In genomic region chr15:83111149-83111548, GRCh38 we compare ENCODE assay signal across 20 cellular contexts. TPM values are rescaled to one million over a fixed set of nuclear protein-coding genes. Genes with fewer than 3 reads are reported as not detected.
DNase-seq lines count a peak whose midpoint lies in the region; ATAC-seq, FAIRE-seq and TF ChIP-seq lines count a peak whose summit lies in the region.
"Had no signal": no experiment of that assay in that cellular context is flagged by ENCODE, and none has a peak within 500 bp of the region (broad histone marks: within the 10 kb centered on the region; RNA-seq: fewer than 3 reads in every experiment).

No MANE protein-coding gene starts in this region.

- POLR2A ChIA-PET in H1 (lab: Charles Lee; ENCODE audit: partially characterized antibody), result interaction anchor here (1.0 kb wide), 1 partner anchor 10 kb away, joined by 3 read pairs; no protein-coding TSS in a partner anchor

- H2AFZ ChIP-seq in H1 (ENCODE audit: low read length), result no peak overlapping the region

- H3K23ac ChIP-seq in H1 (ENCODE audit: insufficient read length), result no peak overlapping the region

- no peak for DNase-seq in left ventricle myocardium inferior
- no peak for DNase-seq in heart left ventricle
- DNase-seq in HTR-8/SVneo (ENCODE audit: insufficient read length, low spot score), result no peak
- no peak for DNase-seq in H1 (ENCODE audit: low read depth in 1 of 2, low spot score in 2 of 2)
- no peak for DNase-seq in upper lobe of right lung
- DNase-seq in DMS79 (lab: John Stamatoyannopoulos, UW), result no peak
- no peak for DNase-seq in NCI-H1417 treated with DMSO at 0.1 percent for 48 hours (lab: John Stamatoyannopoulos, UW)
- DNase-seq: Calu3; CD8-positive, alpha-beta T cell; HFFc6 had no signal

- no peak overlapping the region for H3K4ac ChIP-seq in H1 (replicated peaks; ENCODE audit: insufficient read length, low read depth, low read length)

- no peak overlapping the region for H4K91ac ChIP-seq in H1 (replicated peaks; ENCODE audit: insufficient read length, low read length)

- H3K23me2 ChIP-seq in H1 (ENCODE audit: low read depth, low read length), result peaks cover 13% of the 10 kb centered on the region; the same call in 1 of the 2 replicates

- peak overlapping the region; percentile 94 for H3K56ac ChIP-seq in H1 (replicated peaks; ENCODE audit: insufficient read length, low read depth, low read length)

- H3K4me1 ChIP-seq in left ventricle myocardium inferior (peaks cover 67% of the 10 kb centered on the region), heart left ventricle (peaks cover 4 to 57% (median 25%) of the 10 kb centered on the region in 12 donors), H1 (replicated peaks in 1 of 4; ENCODE audit: control insufficient read depth in 3 of 4, insufficient read depth in 4 of 4, low read length in 3 of 4) (peaks cover 0 to 9% (median 4%) of the 10 kb centered on the region in 4 experiments; a peak in 3 of 7 replicates), upper lobe of right lung (peaks cover 22% of the 10 kb centered on the region)

- CTCF ChIA-PET in H1 (lab: Charles Lee; ENCODE audit: partially characterized antibody), result interaction anchor here (0.9 to 1.3 kb wide), 2 partner anchors 9 to 10 kb away, joined by 3 read pairs; no protein-coding TSS in a partner anchor

- H2BK12ac ChIP-seq in H1 (ENCODE audit: low read depth, low read length), result no peak overlapping the region

- no peaks in the 10 kb centered on the region for H3K79me2 ChIP-seq in H1 (ENCODE audit: control insufficient read depth in 1 of 2, insufficient read depth in 2 of 2, low read length in 2 of 2)

- no peak overlapping the region for H3K14ac ChIP-seq in H1 (ENCODE audit: insufficient read length)

- H3K9me3 ChIP-seq in left ventricle myocardium inferior (replicated peaks) (no peaks in the 10 kb centered on the region), heart left ventricle (no peaks in the 10 kb centered on the region), H1 (ENCODE audit: insufficient read depth in 2 of 2, low read depth in 1 of 2, low read length in 1 of 2) (no peaks in the 10 kb centered on the region), upper lobe of right lung (no peaks in the 10 kb centered on the region)
- H3K9me3 ChIP-seq: BLaER1 treated with 17β-estradiol and CSF1 and Interleukin-3, amounts not matched to agents 10 nM and 100 nM; HAP-1 had no signal

- H3K27ac ChIP-seq in left ventricle myocardium inferior (replicated peaks) (peak overlapping the region; percentile 79), heart left ventricle (no peak overlapping the region), H1 (ENCODE audit: low read depth, low read length) (no peak overlapping the region), upper lobe of right lung (peak overlapping the region; percentile 0)
- H3K27ac ChIP-seq: HL-60, KMS-11 had no signal

- no peak overlapping the region for H3K4me3 ChIP-seq in left ventricle myocardium inferior
- no peak overlapping the region for H3K4me3 ChIP-seq in heart left ventricle
- H3K4me3 ChIP-seq in H1 (ENCODE audit: extremely low read depth in 1 of 4, insufficient read depth in 2 of 4, low read depth in 3 of 4, low read length in 4 of 4), result no peak overlapping the region
- no peak overlapping the region for H3K4me3 ChIP-seq in upper lobe of right lung
- H3K4me3 ChIP-seq: BLaER1 treated with 17β-estradiol and CSF1 and Interleukin-3, amounts not matched to agents 10 nM and 100 nM; HAP-1 had no signal

- intact Hi-C loops in left ventricle myocardium inferior (cut with micrococcal nuclease) (no loop called here), heart left ventricle (cut with DNase I) (no loop called here), upper lobe of right lung (cut with DNase I) (no loop called here)

- H3K27me3 ChIP-seq in left ventricle myocardium inferior (ENCODE audit: low read depth) (peaks cover 9% of the 10 kb centered on the region), heart left ventricle (peaks cover 0 to 18% (median 0%) of the 10 kb centered on the region in 9 donors), H1 (replicated peaks in 1 of 4; ENCODE audit: control insufficient read depth in 3 of 4, extremely low read depth in 1 of 4, insufficient read depth in 3 of 4, low read length in 3 of 4) (peaks cover 0 to 28% (median 23%) of the 10 kb centered on the region in 4 experiments; a peak in 6 of 7 replicates), upper lobe of right lung (no peaks in the 10 kb centered on the region)

- no peak for TF ChIP-seq POLR2A in heart left ventricle (IDR thresholded peaks at IDR 0.05)
- TF ChIP-seq POLR2A in H1 (IDR thresholded peaks at IDR 0.05; ENCODE audit: control extremely low read depth in 1 of 2, low read depth in 2 of 2, low read length in 2 of 2), result no peak

- no peak overlapping the region for H2BK120ac ChIP-seq in H1 (replicated peaks; ENCODE audit: low read depth, low read length)

- H4K8ac ChIP-seq in H1 (ENCODE audit: extremely low read depth, insufficient read depth, low read length), result no peak overlapping the region

- peaks cover 0 to 5% of the 10 kb centered on the region in 2 experiments for H4K20me1 ChIP-seq in H1 (replicated peaks in 1 of 2; ENCODE audit: control insufficient read depth in 1 of 2, insufficient read depth in 2 of 2, low read length in 2 of 2)

- no peak overlapping the region for H2BK15ac ChIP-seq in H1 (ENCODE audit: low read length)

- no peak for TF ChIP-seq CTCF in left ventricle myocardium inferior (IDR thresholded peaks at IDR 0.05; ENCODE audit: borderline replicate concordance)
- TF ChIP-seq CTCF in heart left ventricle (IDR thresholded peaks at IDR 0.05), result no peak
- no peak for TF ChIP-seq CTCF in H1 (IDR thresholded peaks at IDR 0.05; ENCODE audit: control extremely low read depth in 1 of 3, insufficient read depth in 1 of 3, low read depth in 1 of 3, low read length in 3 of 3)
- no peak for TF ChIP-seq CTCF in upper lobe of right lung (IDR thresholded peaks at IDR 0.05)

- H3K36me3 ChIP-seq in left ventricle myocardium inferior (no peaks in the 10 kb centered on the region), heart left ventricle (peaks cover 0 to 25% (median 0%) of the 10 kb centered on the region in 9 donors), H1 (ENCODE audit: control insufficient read depth in 2 of 4, insufficient read depth in 4 of 4, low read length in 3 of 4) (no peaks in the 10 kb centered on the region), upper lobe of right lung (peaks cover 15% of the 10 kb centered on the region)
- H3K36me3 ChIP-seq: HAP-1 had no signal

- no peak overlapping the region for H3K4me2 ChIP-seq in H1 (ENCODE audit: insufficient read depth in 1 of 2, low read depth in 2 of 2, low read length in 2 of 2)
- H3K4me2 ChIP-seq: KMS-11 had no signal

- no peak for TF ChIP-seq EP300 in H1 (IDR thresholded peaks at IDR 0.05; ENCODE audit: borderline replicate concordance in 1 of 2, low read depth in 2 of 2, low read length in 2 of 2)

- no peaks in the 10 kb centered on the region for H3K79me1 ChIP-seq in H1 (ENCODE audit: low read depth, low read length)

- no peak for TF ChIP-seq RAD21 in H1 (IDR thresholded peaks at IDR 0.05 in 1 of 2, conservative IDR thresholded peaks at IDR 0.05 in 1 of 2; ENCODE audit: low read depth in 2 of 2, low read length in 2 of 2)

- H2BK20ac ChIP-seq in H1 (ENCODE audit: low read length), result no peak overlapping the region

- no peak overlapping the region for H2BK5ac ChIP-seq in H1 (ENCODE audit: low read depth, low read length)

- no peak for ATAC-seq in heart left ventricle
- ATAC-seq in upper lobe of right lung, result no peak
- no peak for ATAC-seq in HG03469 (IDR thresholded peaks at IDR 0.05; ENCODE audit: unreplicated experiment)
- ATAC-seq: CD8-positive, alpha-beta T cell had no signal

- FAIRE-seq in HTR-8/SVneo (lab: Jason Lieb, UNC), result peak; percentile 48
- no peak for FAIRE-seq in H1 (lab: Jason Lieb, UNC)
- FAIRE-seq: G401.6, GM12891, GM19239 had no signal

- H4K5ac ChIP-seq in H1 (ENCODE audit: insufficient read length, low read depth, low read length), result no peak overlapping the region

- WGBS in heart left ventricle, 4 donors, result 94 to 96% (median 95%) methylated on average over 3 of the region's 3 CpGs
- 92 to 100% methylated on average over 1 to 3 of the region's 3 CpGs for WGBS in H1 (ENCODE audit: extremely low coverage in 1 of 2, insufficient coverage in 1 of 2, insufficient read length in 1 of 2, insufficient replicate concordance in 2 of 2, low coverage in 1 of 2, low lambda C conversion rate in 2 of 2, missing lambda C conversion rate in 1 of 2), 2 experiments

- H3K18ac ChIP-seq in H1 (ENCODE audit: extremely low read depth, low read length), result no peak overlapping the region

- no peak overlapping the region for H3K9ac ChIP-seq in H1 (replicated peaks in 1 of 4; ENCODE audit: extremely low read depth in 1 of 4, low read depth in 3 of 4, low read length in 3 of 4)
- H3K9ac ChIP-seq: KMS-11 had no signal

- H2AK5ac ChIP-seq in H1 (ENCODE audit: low read depth, low read length), result no peak overlapping the region

TF ChIP-seq in H1, 55 proteins besides CTCF, POLR2A, EP300 and RAD21 (continues in another document):
- TF ChIP-seq CHD1 (IDR thresholded peaks at IDR 0.05; ENCODE audit: low read depth, low read length), result no peak

RNA-seq across cellular contexts. Expression of gene TM6SF1, which starts 3.7 kb away (rescaled TPM):
- total RNA-seq in left ventricle myocardium inferior, result 4.7 TPM
- 1 to 10 TPM; 2.6 to 9.4 (median 4.7) TPM for total RNA-seq in heart left ventricle
- 1 to 10 TPM; 2.7 to 5.6 TPM for polyA plus RNA-seq in heart left ventricle
- total RNA-seq in H1 (2021; fragmentation: NEBNext Ultra II Directional; extraction: Animal tissue kit (Norgen Biotek cat#: 25700)), result 0.90 and 1.0 TPM in 2 replicates
- polyA plus RNA-seq in H1 (2011; rRNA removed), result 0.74 and 0.86 TPM in 2 replicates
- 0.89 TPM for polyA plus RNA-seq in H1 (2011; cell fraction: cytosol; rRNA removed)
- 0.33 TPM for polyA plus RNA-seq in H1 (2011; cell fraction: nucleus; rRNA removed)
- polyA plus RNA-seq in H1 (2012, experiment 1 of 2), result 0.37 to 0.83 TPM (median 0.78 TPM) in 4 replicates
- not detected for polyA plus RNA-seq in H1 (2012, experiment 2 of 2)
- 1.1 TPM for polyA plus RNA-seq in H1 (2013, experiment 1 of 2)
- polyA plus RNA-seq in H1 (2013, experiment 2 of 2), result 1.2 TPM
- polyA minus RNA-seq in H1 (2011; rRNA and poly(A)+ RNA removed), result 0.54 TPM in 1 of 2 replicates, not detected in the other
- polyA minus RNA-seq in H1 (2011; cell fraction: cytosol; rRNA and poly(A)+ RNA removed), result not detected
- 0.40 TPM for polyA minus RNA-seq in H1 (2011; cell fraction: nucleus; rRNA and poly(A)+ RNA removed)
- 25.4 TPM for total RNA-seq in upper lobe of right lung
- total RNA-seq: A172; Calu3; CD8-positive, alpha-beta T cell; HT1080 had no signal

RNA-seq across cellular contexts. Expression of gene BTBD1, which starts 44.1 kb away (rescaled TPM):
- total RNA-seq in left ventricle myocardium inferior (169 TPM), heart left ventricle (100 to 1,000 TPM; 109 to 192 (median 140) TPM), upper lobe of right lung (44.6 TPM)
- polyA plus RNA-seq in heart left ventricle (100 to 1,000 TPM in 1 of 2 donors, 10 to 100 TPM in 1; 15.2 to 103 TPM), H1 (2011; rRNA removed) (18.6 and 18.8 TPM in 2 replicates)
- total RNA-seq in H1 (2021; fragmentation: NEBNext Ultra II Directional; extraction: Animal tissue kit (Norgen Biotek cat#: 25700)), result 35.3 and 39.5 TPM in 2 replicates
- 20.4 TPM for polyA plus RNA-seq in H1 (2011; cell fraction: cytosol; rRNA removed)
- polyA plus RNA-seq in H1 (2011; cell fraction: nucleus; rRNA removed), result 22.3 TPM
- polyA plus RNA-seq in H1 (2012, experiment 1 of 2), result 17.3 to 29.8 TPM (median 20.1 TPM) in 4 replicates
- 3.3 TPM for polyA plus RNA-seq in H1 (2012, experiment 2 of 2)
- polyA plus RNA-seq in H1 (2013, experiment 1 of 2), result 22.3 TPM
- polyA plus RNA-seq in H1 (2013, experiment 2 of 2), result 22.0 TPM
- 28.9 and 44.8 TPM in 2 replicates for polyA minus RNA-seq in H1 (2011; rRNA and poly(A)+ RNA removed)
- polyA minus RNA-seq in H1 (2011; cell fraction: cytosol; rRNA and poly(A)+ RNA removed), result 28.5 TPM
- 47.2 TPM for polyA minus RNA-seq in H1 (2011; cell fraction: nucleus; rRNA and poly(A)+ RNA removed)

Comparison
In these comparisons a context has a peak if more than half of its experiments do, and no peak if none do; other contexts are left out.
1. H3K27ac ChIP-seq: peak in left ventricle myocardium inferior (single experiment) and upper lobe of right lung (single experiment); none in heart left ventricle (0 of 12) and H1 (single experiment).